32 cellular contexts compared by ENCODE assay signal in the genomic region with DNA sequence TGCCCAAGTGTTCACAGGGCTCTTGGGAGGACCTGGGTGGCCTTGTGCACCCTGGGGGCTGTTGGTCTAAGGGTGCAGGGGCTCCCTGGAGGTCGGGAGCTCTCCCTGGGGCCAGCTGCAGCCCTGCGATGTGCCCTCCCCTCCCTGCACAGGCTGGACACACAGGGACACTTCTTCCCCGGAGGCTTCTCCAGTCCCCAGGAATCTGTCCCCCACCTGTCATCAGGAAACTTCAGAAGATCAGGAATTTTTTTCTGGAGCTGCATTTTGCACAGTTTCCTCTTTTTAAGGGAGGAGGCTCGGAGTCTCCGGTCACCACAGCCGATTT.
"Had no signal": no experiment of that assay in that cellular context is flagged by ENCODE, and none has a peak within 500 bp of the region (broad histone marks: within the 10 kb centered on the region; RNA-seq: fewer than 3 reads in every experiment).

No MANE protein-coding gene starts in this region.

- H3K4me1 ChIP-seq: breast epithelium, foreskin keratinocyte had no signal

- DNase-seq: activated CD4-positive, alpha-beta T cell treated with anti-CD3 and anti-CD28 coated beads for 48 hours; activated CD4-positive, alpha-beta T cell treated with anti-CD3 and anti-CD28 coated beads, Interleukin-2, amount 50 U/mL, for 48 hours; activated CD8-positive, alpha-beta memory T cell treated with anti-CD3 and anti-CD28 coated beads for 24 hours; activated CD8-positive, alpha-beta memory T cell treated with anti-CD3 and anti-CD28 coated beads, Interleukin-2, amount 50 U/mL, for 48 hours; activated naive CD4-positive, alpha-beta T cell; activated T-cell treated with anti-CD3 and anti-CD28 coated beads, Interleukin-2, amount 50 U/mL, for 24 hours; endodermal cell; foreskin keratinocyte; islet precursor cell; mammary epithelial cell; naive B cell; nucleus accumbens; stimulated activated CD4-positive, alpha-beta T cell treated with anti-CD3 and anti-CD28 coated beads, Interleukin-1b, Interleukin-23, amount 100 ng/mL, for 48 hours; stimulated activated CD4-positive, alpha-beta T cell treated with anti-CD3 and anti-CD28 coated beads, Interleukin-4, amount 100 ng/mL, for 4 hours; stimulated activated CD8-positive, alpha-beta memory T cell treated with anti-CD3 and anti-CD28 coated beads, Interleukin-4, amount 100 ng/mL, for 48 hours; stimulated activated naive CD8-positive, alpha-beta T cell treated with anti-CD3 and anti-CD28 coated beads, Interleukin-15, amount 100 ng/mL, for 72 hours; substantia nigra; T-helper 9 cell had no signal

- H3K27ac Mint-ChIP-seq: activated naive CD4-positive, alpha-beta T cell treated with anti-CD3 and anti-CD28 coated beads, Interleukin-2, amount 50 U/mL, for 72 hours; activated T-cell treated with anti-CD3 and anti-CD28 coated beads, Interleukin-2, amount 50 U/mL, for 24 hours; dendritic cell treated with granulocyte-macrophage colony-stimulating factor and Interleukin-4, amounts not matched to agents 40 ng/mL and 50 ng/mL, for 4 days; endodermal cell; mesothelial cell of epicardium; naive B cell; stimulated activated memory B cell treated with anti-CD40 and anti-IgM and Interleukin-4, amounts not matched to agents 10 μg/mL and 1 μg/mL and 100 μg/mL, for 72 hours; stimulated activated naive CD8-positive, alpha-beta T cell treated with anti-CD3 and anti-CD28 coated beads, Interleukin-15, amount 100 ng/mL, for 72 hours had no signal

- H3K36me3 ChIP-seq: breast epithelium, esophagus muscularis mucosa had no signal

- H3K4me3 ChIP-seq: breast epithelium, esophagus muscularis mucosa, hepatocyte, SK-N-MC, skin epidermis had no signal

- H3K27ac ChIP-seq: breast epithelium, esophagus muscularis mucosa, foreskin keratinocyte, hepatocyte, parathyroid adenoma, SK-N-MC, skin epidermis, VCaP had no signal

- H3K36me3 Mint-ChIP-seq: mesothelial cell of epicardium; stimulated activated memory B cell treated with anti-CD40 and anti-IgM and Interleukin-4, amounts not matched to agents 10 μg/mL and 1 μg/mL and 100 μg/mL, for 72 hours had no signal

- ATAC-seq: activated CD4-positive, CD25-positive, alpha-beta regulatory T cell treated with anti-CD3 and anti-CD28 coated beads, Interleukin-2, amount 50 U/mL, for 24 hours; activated naive CD4-positive, alpha-beta T cell treated with anti-CD3 and anti-CD28 coated beads, Interleukin-2, amount 50 U/mL, for 72 hours; foreskin keratinocyte; right cardiac atrium; stimulated activated memory B cell treated with anti-CD40 and anti-IgM and Interleukin-4, amounts not matched to agents 10 μg/mL and 1 μg/mL and 100 μg/mL, for 72 hours; stimulated activated naive CD8-positive, alpha-beta T cell treated with anti-CD3 and anti-CD28 coated beads, Interleukin-15, amount 100 ng/mL, for 72 hours had no signal

- H3K4me3 Mint-ChIP-seq: activated T-cell treated with anti-CD3 and anti-CD28 coated beads, Interleukin-2, amount 50 U/mL, for 24 hours; central memory CD8-positive, alpha-beta T cell; dendritic cell treated with granulocyte-macrophage colony-stimulating factor and Interleukin-4, amounts not matched to agents 40 ng/mL and 50 ng/mL, for 4 days; mesothelial cell of epicardium; stimulated activated memory B cell treated with anti-CD40 and anti-IgM and Interleukin-4, amounts not matched to agents 10 μg/mL and 1 μg/mL and 100 μg/mL, for 72 hours; stimulated activated naive CD8-positive, alpha-beta T cell treated with anti-CD3 and anti-CD28 coated beads, Interleukin-15, amount 100 ng/mL, for 72 hours had no signal

- H3K4me1 Mint-ChIP-seq: central memory CD8-positive, alpha-beta T cell; mesothelial cell of epicardium; stimulated activated memory B cell treated with anti-CD40 and anti-IgM and Interleukin-4, amounts not matched to agents 10 μg/mL and 1 μg/mL and 100 μg/mL, for 72 hours had no signal
